Comparison of ENCODE assay signal across 8 cellular contexts in the genomic region with DNA sequence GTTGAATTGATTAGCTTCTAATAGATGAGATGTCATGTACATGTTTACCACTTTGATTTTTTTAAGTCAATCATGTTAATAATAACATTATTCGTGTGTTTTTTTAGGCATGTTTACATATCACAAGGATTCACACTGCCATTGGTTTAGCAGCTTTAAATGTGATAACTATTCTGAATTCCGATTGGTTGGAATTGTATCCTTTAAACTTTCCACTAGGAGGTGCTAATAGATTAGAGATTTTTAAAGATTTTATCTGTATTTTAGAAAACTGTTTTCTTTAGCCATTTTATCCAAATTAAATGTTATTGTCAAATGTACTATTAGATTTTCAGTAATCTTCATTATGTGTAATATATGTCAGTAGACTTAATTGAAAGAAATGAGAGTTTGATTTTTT.
DNase-seq lines count a peak whose midpoint lies in the region; ATAC-seq, FAIRE-seq and TF ChIP-seq lines count a peak whose summit lies in the region.

No MANE protein-coding gene starts in this region.

- ATAC-seq in HG03095 (IDR thresholded peaks at IDR 0.05; ENCODE audit: unreplicated experiment) (no peak), GM18909 (IDR thresholded peaks at IDR 0.05; ENCODE audit: poor library complexity, unreplicated experiment) (no peak)

- peak; percentile 93 for FAIRE-seq in RCC 7860 (lab: Jason Lieb, UNC)

- DNase-seq in DMS 273 (lab: John Stamatoyannopoulos, UW; ENCODE audit: unreplicated experiment) (peak; percentile 42), DMS 273 treated with DMSO at 0.1 percent for 48 hours (lab: John Stamatoyannopoulos, UW) (no peak), RCC 7860 (ENCODE audit: low spot score) (peak; percentile 59), foreskin fibroblast (peak; percentile 18 to 64), stromal cell of bone marrow (ENCODE audit: low read depth) (peak; percentile 28), NCI-H510A (lab: John Stamatoyannopoulos, UW) (no peak)

- no peak overlapping the region for H3K4me3 ChIP-seq in foreskin fibroblast (ENCODE audit: low read depth in 1 of 2, low read length in 2 of 2)

- peak; percentile 23 for TF ChIP-seq CTCF in foreskin fibroblast (IDR thresholded peaks at IDR 0.05; ENCODE audit: low read depth, low read length)

Comparison
In these comparisons a context has a peak if more than half of its experiments do, and no peak if none do; other contexts are left out.
1. DNase-seq: peak in DMS 273 (single experiment), RCC 7860 (single experiment), foreskin fibroblast (2 of 2) and stromal cell of bone marrow (single experiment); none in DMS 273 treated with DMSO at 0.1 percent for 48 hours (single experiment) and NCI-H510A (single experiment).